Comparison of ENCODE assay signal across 7 cellular contexts in the genomic region with DNA sequence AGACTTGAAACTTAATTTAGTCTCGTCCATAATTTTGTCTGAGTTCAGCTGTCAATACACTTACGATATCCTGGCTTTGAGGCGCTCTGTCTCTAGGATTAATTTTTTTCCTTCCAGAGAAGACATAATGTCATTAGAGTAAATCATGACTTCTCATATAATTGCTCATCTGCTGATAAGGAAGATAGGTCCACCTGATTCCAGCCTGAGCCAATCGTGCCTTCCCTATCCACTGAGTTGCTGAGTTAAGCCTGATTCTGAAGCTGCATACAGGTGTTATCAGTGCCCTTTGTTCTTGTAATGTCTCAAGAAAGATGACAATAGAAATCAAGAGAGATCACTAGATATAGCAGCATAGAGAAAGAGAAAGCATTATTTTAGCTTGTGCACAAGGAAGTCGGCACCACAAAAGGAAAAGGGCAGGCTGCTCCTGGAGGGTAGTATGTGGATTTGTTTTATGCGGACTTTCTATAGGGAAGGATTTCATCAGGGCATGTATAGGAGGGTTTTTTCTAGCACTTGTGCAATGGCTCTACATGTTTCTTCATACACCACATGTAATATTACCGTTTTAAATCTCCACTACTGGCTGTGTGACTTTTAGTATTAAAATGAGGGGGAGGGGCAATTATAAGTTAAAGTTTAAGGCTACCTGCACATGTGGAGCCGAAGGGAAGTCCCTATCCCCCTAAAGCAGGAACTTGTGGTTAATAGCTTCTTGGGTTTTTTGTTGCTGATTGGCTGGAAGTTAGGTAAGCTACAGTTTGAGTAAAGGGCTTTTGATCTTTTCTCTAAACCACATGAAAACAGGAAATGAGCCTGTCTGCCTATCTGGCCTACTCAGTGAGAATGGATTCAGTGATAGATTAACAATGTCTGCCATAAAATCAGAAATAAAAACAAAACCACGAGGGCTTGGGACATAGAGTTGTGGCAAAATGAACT.
DNase-seq lines count a peak whose midpoint lies in the region; ATAC-seq and TF ChIP-seq lines count a peak whose summit lies in the region.

No MANE protein-coding gene starts in this region.

- peaks cover 18% of the 10 kb centered on the region for H3K4me1 Mint-ChIP-seq in activated naive CD8-positive, alpha-beta T cell treated with anti-CD3 and anti-CD28 coated beads, Interleukin-2, amount 50 U/mL, for 24 hours
- no peaks in the 10 kb centered on the region for H3K4me1 Mint-ChIP-seq in HFFc6 (ENCODE audit: low read depth)

- H3K9ac ChIP-seq in OCI-LY1 (ENCODE audit: low read length), result peak overlapping the region; percentile 2; the same call in 1 of the 2 replicates

- H3K27ac Mint-ChIP-seq in activated naive CD8-positive, alpha-beta T cell treated with anti-CD3 and anti-CD28 coated beads, Interleukin-2, amount 50 U/mL, for 24 hours, result peak overlapping the region; percentile 91
- no peak overlapping the region for H3K27ac Mint-ChIP-seq in HFFc6

- peak; percentile 10 for DNase-seq in activated naive CD8-positive, alpha-beta T cell treated with anti-CD3 and anti-CD28 coated beads, Interleukin-2, amount 50 U/mL, for 24 hours
- peak; percentile 1 to 20 (median 8) for DNase-seq in stimulated activated CD4-positive, alpha-beta T cell treated with anti-CD3 and anti-CD28 coated beads, TNF-alpha, amount 100 ng/mL, for 1 hour (ENCODE audit: low read depth in 3 of 3, low spot score in 1 of 3)
- DNase-seq in NCI-H1048 (lab: John Stamatoyannopoulos, UW) (no peak), HFFc6 (no peak)

- no peaks in the 10 kb centered on the region for H3K36me3 ChIP-seq in OCI-LY1 (ENCODE audit: insufficient read depth, low read length)

- H3K9me3 ChIP-seq in OCI-LY1 (ENCODE audit: low read length), result no peaks in the 10 kb centered on the region

- no peaks in the 10 kb centered on the region for H3K79me2 ChIP-seq in OCI-LY1 (ENCODE audit: insufficient read depth, low read length)

- ATAC-seq in GM18909 (IDR thresholded peaks at IDR 0.05; ENCODE audit: poor library complexity, unreplicated experiment), result peak; percentile 98
- peak; percentile 97 for ATAC-seq in HG02870 (IDR thresholded peaks at IDR 0.05; ENCODE audit: unreplicated experiment)
- ATAC-seq in activated naive CD8-positive, alpha-beta T cell treated with anti-CD3 and anti-CD28 coated beads, Interleukin-2, amount 50 U/mL, for 24 hours, result peak; percentile 90

- H3K36me3 Mint-ChIP-seq in activated naive CD8-positive, alpha-beta T cell treated with anti-CD3 and anti-CD28 coated beads, Interleukin-2, amount 50 U/mL, for 24 hours (ENCODE audit: low read depth), result peaks cover 22% of the 10 kb centered on the region
- peaks cover 4% of the 10 kb centered on the region; the same call in 1 of the 2 replicates for H3K36me3 Mint-ChIP-seq in HFFc6 (ENCODE audit: low read depth)

- no peaks in the 10 kb centered on the region for H4K20me1 ChIP-seq in OCI-LY1 (ENCODE audit: insufficient read depth, low read length)

- no peaks in the 10 kb centered on the region for H3K9me2 ChIP-seq in OCI-LY1 (ENCODE audit: low read depth, low read length)

- H3K27me3 ChIP-seq in OCI-LY1 (ENCODE audit: insufficient read depth, low read length), result no peaks in the 10 kb centered on the region

- peak overlapping the region; percentile 56 for H3K4me2 ChIP-seq in OCI-LY1 (ENCODE audit: low read length)

- H3K4me3 Mint-ChIP-seq in activated naive CD8-positive, alpha-beta T cell treated with anti-CD3 and anti-CD28 coated beads, Interleukin-2, amount 50 U/mL, for 24 hours, result peak overlapping the region; percentile 70
- no peak overlapping the region for H3K4me3 Mint-ChIP-seq in HFFc6

- peaks cover 32% of the 10 kb centered on the region for H3K9me3 Mint-ChIP-seq in activated naive CD8-positive, alpha-beta T cell treated with anti-CD3 and anti-CD28 coated beads, Interleukin-2, amount 50 U/mL, for 24 hours
- peaks cover 6% of the 10 kb centered on the region for H3K9me3 Mint-ChIP-seq in HFFc6

- no peaks in the 10 kb centered on the region for H3F3A ChIP-seq in OCI-LY1 (ENCODE audit: insufficient read depth, low read length)

- peak overlapping the region; percentile 43 for H3K4me3 ChIP-seq in OCI-LY1 (ENCODE audit: low read depth, low read length, poor library complexity, severe bottlenecking)

- peaks cover 18% of the 10 kb centered on the region for H3K4me1 ChIP-seq in OCI-LY1 (ENCODE audit: insufficient read depth, low read length, severe bottlenecking)

- H2AFZ ChIP-seq in OCI-LY1 (ENCODE audit: low read length), result peak overlapping the region; percentile 80

- TF ChIP-seq CTCF in OCI-LY1 (IDR thresholded peaks at IDR 0.05; ENCODE audit: low read length) (no peak), HFFc6 (IDR thresholded peaks at IDR 0.05) (no peak)

- H3K27ac ChIP-seq in OCI-LY1 (ENCODE audit: low read depth, low read length, poor library complexity, severe bottlenecking), result peak overlapping the region; percentile 90

- no peaks in the 10 kb centered on the region for H3K27me3 Mint-ChIP-seq in activated naive CD8-positive, alpha-beta T cell treated with anti-CD3 and anti-CD28 coated beads, Interleukin-2, amount 50 U/mL, for 24 hours
- no peaks in the 10 kb centered on the region for H3K27me3 Mint-ChIP-seq in HFFc6 (ENCODE audit: insufficient read depth)

Comparison
In these comparisons a context has a peak if more than half of its experiments do, and no peak if none do; other contexts are left out.
1. DNase-seq: peak in activated naive CD8-positive, alpha-beta T cell treated with anti-CD3 and anti-CD28 coated beads, Interleukin-2, amount 50 U/mL, for 24 hours (single experiment) and stimulated activated CD4-positive, alpha-beta T cell treated with anti-CD3 and anti-CD28 coated beads, TNF-alpha, amount 100 ng/mL, for 1 hour (3 of 3); none in NCI-H1048 (single experiment) and HFFc6 (single experiment).
2. Peak in every context shown above with its lines, with median percentiles within 50 percentile points of each other: ATAC-seq.